Comparison of ENCODE assay signal across 1 cellular context in genomic region chr7:35370694-35371093, GRCh38.
TF ChIP-seq lines count a peak whose summit lies in the region.

No MANE protein-coding gene starts in this region.

TF ChIP-seq in SK-N-SH treated with all-trans-retinoic acid at 6 μM for 48 hours, 23 proteins besides CTCF, POLR2A, EP300 and RAD21 (continued from another document):
- TF ChIP-seq PATZ1 (CRISPR knock-in tag; IDR thresholded peaks at IDR 0.05; ENCODE audit: borderline replicate concordance) = no peak
- peak; percentile 96 for TF ChIP-seq TSHZ2 (CRISPR knock-in tag; IDR thresholded peaks at IDR 0.05)
- TF ChIP-seq BACH2 (CRISPR knock-in tag; IDR thresholded peaks at IDR 0.05; ENCODE audit: borderline replicate concordance) = no peak
- TF ChIP-seq SNAI2 (CRISPR knock-in tag; IDR thresholded peaks at IDR 0.05) = peak; percentile 62
- peak; percentile 60; the same call in 1 of the 2 replicates for TF ChIP-seq ZNF8 (CRISPR knock-in tag; IDR thresholded peaks at IDR 0.05)
- no peak for TF ChIP-seq OSR1 (CRISPR knock-in tag; IDR thresholded peaks at IDR 0.05)
- 0 out of 2 replicates have a peak, but pooled peaks have one; percentile 29 for TF ChIP-seq ZFP3 (CRISPR knock-in tag; IDR thresholded peaks at IDR 0.05)
- TF ChIP-seq RARB (CRISPR knock-in tag; IDR thresholded peaks at IDR 0.05) = no peak
- TF ChIP-seq TOX (CRISPR knock-in tag; IDR thresholded peaks at IDR 0.05; ENCODE audit: borderline replicate concordance) = no peak
